ENCODE assay signal across 18 cellular contexts in the genomic region with DNA sequence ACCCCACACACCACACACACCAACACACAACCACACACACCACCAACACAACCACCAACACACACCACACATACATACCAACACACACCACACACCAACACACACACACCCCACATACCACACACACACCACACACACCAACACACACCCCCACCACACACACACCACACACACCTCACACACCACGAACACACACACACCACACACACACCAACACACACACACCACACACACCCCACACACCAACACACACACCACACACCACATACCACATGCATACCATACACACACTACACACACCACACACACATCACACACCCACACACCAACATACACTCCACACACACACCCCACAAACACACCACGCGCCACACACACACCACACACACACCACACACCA.
DNase-seq lines count a peak whose midpoint lies in the region; ATAC-seq, FAIRE-seq and TF ChIP-seq lines count a peak whose summit lies in the region.
"Had no signal": no experiment of that assay in that cellular context is flagged by ENCODE, and none has a peak within 500 bp of the region (broad histone marks: within the 10 kb centered on the region; RNA-seq: fewer than 3 reads in every experiment).

No MANE protein-coding gene starts in this region.

- H3K4me2 ChIP-seq in K562 (ENCODE audit: insufficient read depth, low read length) = no peak overlapping the region
- no peak overlapping the region for H3K4me2 ChIP-seq in trophoblast cell (ENCODE audit: low read length)
- no peak overlapping the region for H3K4me2 ChIP-seq in MM.1S (ENCODE audit: low read depth, low read length)
- H3K4me2 ChIP-seq: BLaER1 treated with 17β-estradiol and CSF1 and Interleukin-3, amounts not matched to agents 10 nM and 100 nM had no signal

- no peak overlapping the region for H3K18ac ChIP-seq in trophoblast cell (ENCODE audit: low read length)

- H3K36me3 ChIP-seq in HEK293 (ENCODE audit: control insufficient read depth in 2 of 2, insufficient read depth in 1 of 2, low read length in 2 of 2) (no peaks in the 10 kb centered on the region; a peak in 1 of 3 replicates), K562 (ENCODE audit: control insufficient read depth, insufficient read depth, low read length) (no peaks in the 10 kb centered on the region), trophoblast cell (ENCODE audit: control insufficient read depth in 1 of 2, insufficient read depth in 2 of 2, low read length in 2 of 2) (no peaks in the 10 kb centered on the region), MM.1S (replicated peaks; ENCODE audit: insufficient read depth, low read length) (no peaks in the 10 kb centered on the region)
- H3K36me3 ChIP-seq: BLaER1 treated with 17β-estradiol and CSF1 and Interleukin-3, amounts not matched to agents 10 nM and 100 nM; HAP-1 had no signal

- no peak overlapping the region for H3K23ac ChIP-seq in trophoblast cell (ENCODE audit: low read length)

- POLR2A ChIA-PET in activated naive CD8-positive, alpha-beta T cell treated with anti-CD3 and anti-CD28 coated beads, Interleukin-2, amount 10 ng/mL, durations not matched to agents 7 days and 5 days (lab: Charles Lee) = no interaction called here
- POLR2A ChIA-PET in HEK293 (lab: Yijun Ruan, JAX) (no interaction called here), K562 (lab: Yijun Ruan, JAX) (no interaction called here)

- H2BK12ac ChIP-seq in trophoblast cell (ENCODE audit: low read length) = no peak overlapping the region

- peaks cover 16 to 57% of the 10 kb centered on the region in 2 experiments; a peak in 4 of 5 replicates for H3K27me3 ChIP-seq in K562 (ENCODE audit: control insufficient read depth in 2 of 2, insufficient read depth in 2 of 2, low read length in 2 of 2)
- H3K27me3 ChIP-seq in trophoblast cell (ENCODE audit: insufficient read depth, low read length) = no peaks in the 10 kb centered on the region
- H3K27me3 ChIP-seq in MM.1S (replicated peaks; ENCODE audit: insufficient read depth, low read length) = no peaks in the 10 kb centered on the region
- H3K27me3 ChIP-seq: BLaER1 treated with 17β-estradiol and CSF1 and Interleukin-3, amounts not matched to agents 10 nM and 100 nM had no signal

- no peaks in the 10 kb centered on the region for H3K9me3 Mint-ChIP-seq in activated naive CD8-positive, alpha-beta T cell treated with anti-CD3 and anti-CD28 coated beads, Interleukin-2, amount 10 ng/mL, durations not matched to agents 7 days and 5 days
- no peaks in the 10 kb centered on the region for H3K9me3 Mint-ChIP-seq in activated naive CD8-positive, alpha-beta T cell treated with anti-CD3 and anti-CD28 coated beads for 36 hours
- H3K9me3 Mint-ChIP-seq: HFFc6 had no signal

- intact Hi-C loops in K562 (cut with micrococcal nuclease) = no loop called here

- H3K9me2 ChIP-seq in MM.1S (replicated peaks; ENCODE audit: insufficient read depth, low read length) = no peaks in the 10 kb centered on the region

- H3K4ac ChIP-seq in trophoblast cell (ENCODE audit: low read depth, low read length) = no peak overlapping the region

- H2AFZ ChIP-seq in K562 (ENCODE audit: low read depth, low read length) (no peak overlapping the region), trophoblast cell (ENCODE audit: insufficient read depth, low read length, poor library complexity) (no peak overlapping the region), MM.1S (ENCODE audit: low read length) (no peak overlapping the region)

- FAIRE-seq in K562 (lab: Jason Lieb, UNC) = peak; percentile 73
- FAIRE-seq: G401.6 had no signal

- no peak overlapping the region for H3K4me3 ChIP-seq in HEK293 (ENCODE audit: low read depth, low read length)
- no peak overlapping the region for H3K4me3 ChIP-seq in K562
- H3K4me3 ChIP-seq in trophoblast cell (ENCODE audit: low read depth, low read length) = peak overlapping the region; percentile 48
- no peak overlapping the region for H3K4me3 ChIP-seq in MM.1S (ENCODE audit: low read length)
- H3K4me3 ChIP-seq: BLaER1 treated with 17β-estradiol and CSF1 and Interleukin-3, amounts not matched to agents 10 nM and 100 nM; HAP-1 had no signal

- H4K20me1 ChIP-seq in K562 (replicated peaks; ENCODE audit: control insufficient read depth, insufficient read depth, low read length) (no peaks in the 10 kb centered on the region), MM.1S (ENCODE audit: insufficient read depth, low read length) (no peaks in the 10 kb centered on the region)
- H4K20me1 ChIP-seq: BLaER1 treated with 17β-estradiol and CSF1 and Interleukin-3, amounts not matched to agents 10 nM and 100 nM had no signal

- ATAC-seq in activated naive CD8-positive, alpha-beta T cell treated with anti-CD3 and anti-CD28 coated beads, Interleukin-2, amount 10 ng/mL, durations not matched to agents 7 days and 5 days (ENCODE audit: low read depth) = no peak
- no peak for ATAC-seq in K562

- no peaks in the 10 kb centered on the region for H3K4me1 ChIP-seq in HEK293 (ENCODE audit: control insufficient read depth, insufficient read depth, low read length)
- H3K4me1 ChIP-seq in K562 (replicated peaks in 1 of 2; ENCODE audit: control insufficient read depth in 2 of 2, insufficient read depth in 2 of 2, low read length in 2 of 2) = no peaks in the 10 kb centered on the region
- H3K4me1 ChIP-seq in trophoblast cell (ENCODE audit: control insufficient read depth in 1 of 2, insufficient read depth in 2 of 2, low read length in 2 of 2) = no peaks in the 10 kb centered on the region
- no peaks in the 10 kb centered on the region for H3K4me1 ChIP-seq in MM.1S (ENCODE audit: low read length)
- H3K4me1 ChIP-seq: BLaER1 treated with 17β-estradiol and CSF1 and Interleukin-3, amounts not matched to agents 10 nM and 100 nM; HAP-1 had no signal

- no peak for TF ChIP-seq EP300 in K562 (IDR thresholded peaks at IDR 0.05; ENCODE audit: low read length)

- DNase-seq in activated naive CD8-positive, alpha-beta T cell treated with anti-CD3 and anti-CD28 coated beads, Interleukin-2, amount 10 ng/mL, durations not matched to agents 7 days and 5 days = no peak
- DNase-seq in activated naive CD8-positive, alpha-beta T cell treated with anti-CD3 and anti-CD28 coated beads for 36 hours = no peak
- DNase-seq in K562 (ENCODE audit: extremely low read depth in 1 of 4, low spot score in 3 of 4) (no peak), trophoblast cell (no peak), T-helper 9 cell (no peak), MM.1S (no peak), dedifferentiated amniotic fluid mesenchymal stem cell (ENCODE audit: extremely low spot score) (no peak)
- DNase-seq: 8988T; Calu3; CD4-positive, CD25-positive, alpha-beta regulatory T cell; DMS79 treated with DMSO at 0.1 percent for 48 hours; EL; GOT3; HFFc6 had no signal

- H3K27ac ChIP-seq in HEK293 (ENCODE audit: extremely low read depth, low read depth, low read length) (no peak overlapping the region), K562 (ENCODE audit: extremely low read depth, low read depth, low read length) (no peak overlapping the region), trophoblast cell (ENCODE audit: low read depth, low read length) (no peak overlapping the region), MM.1S (ENCODE audit: low read length) (no peak overlapping the region)
- H3K27ac ChIP-seq: BLaER1 treated with 17β-estradiol and CSF1 and Interleukin-3, amounts not matched to agents 10 nM and 100 nM had no signal

- no peaks in the 10 kb centered on the region for H3K79me1 ChIP-seq in trophoblast cell (ENCODE audit: low read length)

- H3K36me3 Mint-ChIP-seq in activated naive CD8-positive, alpha-beta T cell treated with anti-CD3 and anti-CD28 coated beads, Interleukin-2, amount 10 ng/mL, durations not matched to agents 7 days and 5 days = no peaks in the 10 kb centered on the region
- H3K36me3 Mint-ChIP-seq in activated naive CD8-positive, alpha-beta T cell treated with anti-CD3 and anti-CD28 coated beads for 36 hours = peaks cover 1% of the 10 kb centered on the region
- H3K36me3 Mint-ChIP-seq: CD4-positive, CD25-positive, alpha-beta regulatory T cell had no signal

- no peak overlapping the region for H4K8ac ChIP-seq in trophoblast cell (ENCODE audit: low read depth, low read length)

- H3K27me3 Mint-ChIP-seq in activated naive CD8-positive, alpha-beta T cell treated with anti-CD3 and anti-CD28 coated beads, Interleukin-2, amount 10 ng/mL, durations not matched to agents 7 days and 5 days = peaks cover 2% of the 10 kb centered on the region
- H3K27me3 Mint-ChIP-seq in activated naive CD8-positive, alpha-beta T cell treated with anti-CD3 and anti-CD28 coated beads for 36 hours = no peaks in the 10 kb centered on the region

- in situ Hi-C loops in K562 (cut with MboI) = no loop called here

- no peak overlapping the region for H4K91ac ChIP-seq in trophoblast cell (ENCODE audit: low read depth, low read length)

- TF ChIP-seq POLR2A in K562 (conservative IDR thresholded peaks at IDR 0.05) = no peak

- no peak overlapping the region for H2AK5ac ChIP-seq in trophoblast cell (ENCODE audit: low read length)

- no peak overlapping the region for H3K4me3 Mint-ChIP-seq in activated naive CD8-positive, alpha-beta T cell treated with anti-CD3 and anti-CD28 coated beads, Interleukin-2, amount 10 ng/mL, durations not matched to agents 7 days and 5 days
- no peak overlapping the region for H3K4me3 Mint-ChIP-seq in activated naive CD8-positive, alpha-beta T cell treated with anti-CD3 and anti-CD28 coated beads for 36 hours
- H3K4me3 Mint-ChIP-seq: CD4-positive, CD25-positive, alpha-beta regulatory T cell; HFFc6 had no signal

- H3K9ac ChIP-seq in K562 (ENCODE audit: insufficient read depth in 1 of 2, low read depth in 2 of 2, low read length in 2 of 2) (no peak overlapping the region), trophoblast cell (ENCODE audit: low read length) (no peak overlapping the region), MM.1S (ENCODE audit: low read length) (no peak overlapping the region)
- H3K9ac ChIP-seq: BLaER1 treated with 17β-estradiol and CSF1 and Interleukin-3, amounts not matched to agents 10 nM and 100 nM had no signal

- no peak for TF ChIP-seq CTCF in HEK293 (tag by site-specific recombination; IDR thresholded peaks at IDR 0.05)
- no peak for TF ChIP-seq CTCF in K562 (IDR thresholded peaks at IDR 0.05 in 2 of 3, conservative IDR thresholded peaks at IDR 0.05 in 1 of 3; ENCODE audit: insufficient read depth in 2 of 3, low read depth in 1 of 3, low read length in 3 of 3)
- no peak for TF ChIP-seq CTCF in MM.1S (IDR thresholded peaks at IDR 0.05; ENCODE audit: low read length)

- WGBS in K562 (ENCODE audit: insufficient coverage, low coverage, missing lambda C conversion rate) = 0% methylated on average over 1 of the region's 3 CpGs
- WGBS in trophoblast cell (ENCODE audit: extremely low coverage, insufficient coverage, insufficient read length) = no CpG with 5 or more reads among the region's 3 CpGs

- BruUV-seq in K562 (replicated peaks; lab: Mats Ljungman, UMichigan) = no TSS peak

- no peak overlapping the region for H4K12ac ChIP-seq in trophoblast cell (ENCODE audit: low read depth, low read length)

- H3K9me1 ChIP-seq in K562 (ENCODE audit: control insufficient read depth, insufficient read depth, low read length) = no peaks in the 10 kb centered on the region

- H3K9me3 ChIP-seq in HEK293 (ENCODE audit: control insufficient read depth, insufficient read depth, low read depth, low read length) = no peaks in the 10 kb centered on the region
- H3K9me3 ChIP-seq in K562 (replicated peaks; ENCODE audit: control insufficient read depth, insufficient read depth, low read depth, low read length) = no peaks in the 10 kb centered on the region
- peaks cover 4% of the 10 kb centered on the region for H3K9me3 ChIP-seq in trophoblast cell (ENCODE audit: insufficient read depth, low read depth, low read length)
- no peaks in the 10 kb centered on the region for H3K9me3 ChIP-seq in MM.1S (replicated peaks; ENCODE audit: insufficient read depth, low read length)
- H3K9me3 ChIP-seq: BLaER1 treated with 17β-estradiol and CSF1 and Interleukin-3, amounts not matched to agents 10 nM and 100 nM; HAP-1 had no signal

- H3K4me1 Mint-ChIP-seq in activated naive CD8-positive, alpha-beta T cell treated with anti-CD3 and anti-CD28 coated beads, Interleukin-2, amount 10 ng/mL, durations not matched to agents 7 days and 5 days = no peaks in the 10 kb centered on the region
- H3K4me1 Mint-ChIP-seq in activated naive CD8-positive, alpha-beta T cell treated with anti-CD3 and anti-CD28 coated beads for 36 hours = no peaks in the 10 kb centered on the region
- H3K4me1 Mint-ChIP-seq: CD4-positive, CD25-positive, alpha-beta regulatory T cell had no signal

- H2BK5ac ChIP-seq in trophoblast cell (ENCODE audit: low read depth, low read length, poor library complexity) = no peak overlapping the region

- peak overlapping the region; percentile 25 for H3K27ac Mint-ChIP-seq in activated naive CD8-positive, alpha-beta T cell treated with anti-CD3 and anti-CD28 coated beads, Interleukin-2, amount 10 ng/mL, durations not matched to agents 7 days and 5 days
- H3K27ac Mint-ChIP-seq in activated naive CD8-positive, alpha-beta T cell treated with anti-CD3 and anti-CD28 coated beads for 36 hours = no peak overlapping the region
- H3K27ac Mint-ChIP-seq: CD4-positive, CD25-positive, alpha-beta regulatory T cell; HFFc6 had no signal

- H3F3A ChIP-seq in MM.1S (ENCODE audit: insufficient read depth, low read length) = no peaks in the 10 kb centered on the region

- CTCF ChIA-PET in HEK293 (lab: Yijun Ruan, JAX) = no interaction called here
- CTCF ChIA-PET in K562 (lab: Yijun Ruan, JAX; ENCODE audit: low intra/inter-chr PET ratio) = no interaction called here

- no peak overlapping the region for H2BK120ac ChIP-seq in trophoblast cell (ENCODE audit: insufficient read depth, low read length, poor library complexity)

- TF ChIP-seq RAD21 in K562 (CRISPR knock-in tag; conservative IDR thresholded peaks at IDR 0.05 in 1 of 2, IDR thresholded peaks at IDR 0.05 in 1 of 2) = no peak

- H3K79me2 ChIP-seq in K562 (ENCODE audit: control insufficient read depth, insufficient read depth, low read length) (no peaks in the 10 kb centered on the region), trophoblast cell (ENCODE audit: control insufficient read depth, insufficient read depth, low read length, poor library complexity) (no peaks in the 10 kb centered on the region), MM.1S (ENCODE audit: low read length) (no peaks in the 10 kb centered on the region)

- H3K14ac ChIP-seq in trophoblast cell (ENCODE audit: low read length) = no peak overlapping the region
